1 cellular context compared by ENCODE assay signal in the genomic region with DNA sequence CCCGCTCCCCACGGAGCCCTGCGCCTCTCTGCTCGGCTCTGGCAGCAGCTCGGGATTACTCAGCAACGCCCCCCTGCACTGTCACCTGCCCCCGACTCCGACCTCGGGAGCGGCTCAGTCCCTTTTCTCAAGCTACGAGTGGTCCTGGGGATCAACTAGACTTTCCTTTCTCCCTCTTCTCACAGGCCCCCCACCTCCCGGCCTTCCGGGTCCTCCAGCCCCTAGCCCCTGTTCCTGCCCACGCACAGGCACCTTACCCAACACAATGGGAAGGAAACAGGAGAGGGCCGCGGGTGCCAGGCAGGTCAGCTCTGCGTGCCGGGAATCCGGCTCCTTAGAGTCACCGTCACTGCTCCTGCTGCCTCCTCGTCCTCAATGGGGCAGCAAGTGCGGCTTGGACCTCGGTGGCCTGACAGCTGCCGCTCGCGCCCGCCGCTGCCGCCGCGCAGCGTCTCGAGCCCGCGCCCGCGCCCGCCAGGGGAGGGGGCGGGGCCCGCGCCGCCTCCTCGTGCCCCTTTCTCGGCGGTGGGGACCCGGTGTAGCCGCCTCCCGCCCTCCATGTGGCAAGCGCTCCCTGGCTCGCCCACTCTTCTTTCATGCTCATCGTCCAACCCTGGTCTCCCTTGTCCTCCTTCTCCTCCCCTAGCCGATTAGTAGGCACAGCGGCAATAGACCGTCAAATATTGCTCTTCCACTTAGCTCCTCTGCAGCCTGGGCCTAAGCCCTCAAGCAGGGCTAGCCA.
TF ChIP-seq lines count a peak whose summit lies in the region.

A gene with protein sequence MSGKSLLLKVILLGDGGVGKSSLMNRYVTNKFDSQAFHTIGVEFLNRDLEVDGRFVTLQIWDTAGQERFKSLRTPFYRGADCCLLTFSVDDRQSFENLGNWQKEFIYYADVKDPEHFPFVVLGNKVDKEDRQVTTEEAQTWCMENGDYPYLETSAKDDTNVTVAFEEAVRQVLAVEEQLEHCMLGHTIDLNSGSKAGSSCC (minus strand): TSS at position 455 of the 742 bp plus-strand sequence. CDS start 6,473 bp downstream, outside the sequence.

TF ChIP-seq in H1, 55 proteins besides CTCF, POLR2A, EP300 and RAD21 (continued from another document):
- TF ChIP-seq NANOG (IDR thresholded peaks at IDR 0.05; ENCODE audit: insufficient read depth, low read depth, low read length, poor library complexity, severe bottlenecking), result no peak
- TF ChIP-seq CBX5 (IDR thresholded peaks at IDR 0.05; ENCODE audit: low read depth, low read length), result no peak
- no peak for TF ChIP-seq CHD2 (IDR thresholded peaks at IDR 0.05; ENCODE audit: low read length)
- TF ChIP-seq TAF7 (optimal IDR thresholded peaks at IDR 0.05; ENCODE audit: borderline replicate concordance, low read depth, low read length), result no peak
- TF ChIP-seq SP1 (IDR thresholded peaks at IDR 0.05; ENCODE audit: low read depth, low read length), result no peak
- no peak for TF ChIP-seq GABPA (IDR thresholded peaks at IDR 0.05; ENCODE audit: borderline replicate concordance, insufficient read depth, low read length)
- peak; percentile 77 for TF ChIP-seq SAP30 (IDR thresholded peaks at IDR 0.05; ENCODE audit: insufficient read depth, insufficient replicate concordance, low read length)
- TF ChIP-seq RBBP5 (IDR thresholded peaks at IDR 0.05; ENCODE audit: borderline replicate concordance, low read depth, low read length), result no peak
- peak in 1 of 2 experiments; percentile 78; a peak in 1 of 4 replicates for TF ChIP-seq SIN3A (conservative IDR thresholded peaks at IDR 0.05 in 1 of 2, IDR thresholded peaks at IDR 0.05 in 1 of 2; ENCODE audit: low read depth in 1 of 2, low read length in 2 of 2)
- TF ChIP-seq POLR2AphosphoS5 (IDR thresholded peaks at IDR 0.05; ENCODE audit: low read depth, low read length), result no peak
- TF ChIP-seq POU5F1 (IDR thresholded peaks at IDR 0.05; ENCODE audit: low read depth, low read length), result no peak
- no peak for TF ChIP-seq SUZ12 (IDR thresholded peaks at IDR 0.05; ENCODE audit: low read length)
- no peak for TF ChIP-seq TEAD4 (IDR thresholded peaks at IDR 0.05; ENCODE audit: low read depth, low read length)
- no peak for TF ChIP-seq GTF2F1 (IDR thresholded peaks at IDR 0.05; ENCODE audit: borderline replicate concordance, low read depth, low read length)
TF ChIP-seq in H1: peak in this region for 5.
